Comparison of ENCODE assay signal across 16 cellular contexts in the genomic region with DNA sequence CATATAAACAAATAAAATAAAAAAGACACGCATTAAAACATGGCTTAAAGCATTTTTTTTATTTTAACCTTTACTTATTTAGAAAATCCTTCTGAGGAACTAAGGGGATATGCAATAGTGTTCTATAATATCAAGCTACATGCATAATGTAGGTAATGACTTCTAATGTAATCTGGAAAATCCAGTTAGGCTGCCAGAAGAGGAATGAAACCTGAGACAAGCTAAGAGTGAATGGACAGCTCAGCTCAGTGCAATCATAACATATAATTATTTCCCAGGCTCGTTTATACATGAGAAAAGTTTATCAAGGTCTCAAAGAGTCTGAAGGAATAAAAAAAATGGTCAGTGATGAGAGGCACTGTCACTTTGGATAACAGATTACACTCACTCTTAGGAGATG.
DNase-seq lines count a peak whose midpoint lies in the region; ATAC-seq and TF ChIP-seq lines count a peak whose summit lies in the region.
"Had no signal": no experiment of that assay in that cellular context is flagged by ENCODE, and none has a peak within 500 bp of the region (broad histone marks: within the 10 kb centered on the region; RNA-seq: fewer than 3 reads in every experiment).

No MANE protein-coding gene starts in this region.

- TF ChIP-seq EP300 in Ishikawa (IDR thresholded peaks at IDR 0.05; ENCODE audit: borderline replicate concordance): no peak
- no peak for TF ChIP-seq EP300 in suprapubic skin (IDR thresholded peaks at IDR 0.05)

- H3K27me3 ChIP-seq in trophoblast cell (ENCODE audit: insufficient read depth, low read length) (no peaks in the 10 kb centered on the region), right lobe of liver (no peaks in the 10 kb centered on the region), suprapubic skin (no peaks in the 10 kb centered on the region)
- H3K27me3 ChIP-seq: BLaER1 treated with 17β-estradiol and CSF1 and Interleukin-3, amounts not matched to agents 10 nM and 100 nM had no signal

- H3K9ac ChIP-seq in trophoblast cell (ENCODE audit: low read length): no peak overlapping the region
- H3K9ac ChIP-seq: BLaER1 treated with 17β-estradiol and CSF1 and Interleukin-3, amounts not matched to agents 10 nM and 100 nM had no signal

- no peak for ATAC-seq in right lobe of liver
- ATAC-seq: GM23338, HCT116 had no signal

- H3K36me3 ChIP-seq in trophoblast cell (ENCODE audit: control insufficient read depth in 1 of 2, insufficient read depth in 2 of 2, low read length in 2 of 2) (no peaks in the 10 kb centered on the region), right lobe of liver (no peaks in the 10 kb centered on the region), suprapubic skin (no peaks in the 10 kb centered on the region)
- H3K36me3 ChIP-seq: BLaER1 treated with 17β-estradiol and CSF1 and Interleukin-3, amounts not matched to agents 10 nM and 100 nM had no signal

- no peak overlapping the region for H2BK12ac ChIP-seq in trophoblast cell (ENCODE audit: low read length)

- H3K9me3 ChIP-seq in trophoblast cell (ENCODE audit: insufficient read depth, low read depth, low read length): no peaks in the 10 kb centered on the region
- no peaks in the 10 kb centered on the region for H3K9me3 ChIP-seq in right lobe of liver
- H3K9me3 ChIP-seq in suprapubic skin: no peaks in the 10 kb centered on the region
- H3K9me3 ChIP-seq: BLaER1 treated with 17β-estradiol and CSF1 and Interleukin-3, amounts not matched to agents 10 nM and 100 nM had no signal

- TF ChIP-seq CTCF in right lobe of liver (IDR thresholded peaks at IDR 0.05) (no peak), suprapubic skin (IDR thresholded peaks at IDR 0.05) (no peak)

- no peak overlapping the region for H3K4me3 ChIP-seq in trophoblast cell (ENCODE audit: low read depth, low read length)
- H3K4me3 ChIP-seq in right lobe of liver: no peak overlapping the region
- no peak overlapping the region for H3K4me3 ChIP-seq in suprapubic skin
- H3K4me3 ChIP-seq: BLaER1 treated with 17β-estradiol and CSF1 and Interleukin-3, amounts not matched to agents 10 nM and 100 nM; GM23338 had no signal

- no peak overlapping the region for H3K23ac ChIP-seq in trophoblast cell (ENCODE audit: low read length)

- H3K4me1 ChIP-seq in trophoblast cell (ENCODE audit: control insufficient read depth in 1 of 2, insufficient read depth in 2 of 2, low read length in 2 of 2) (peaks cover 0 to 1% of the 10 kb centered on the region in 2 experiments), right lobe of liver (no peaks in the 10 kb centered on the region), suprapubic skin (no peaks in the 10 kb centered on the region)
- H3K4me1 ChIP-seq: BLaER1 treated with 17β-estradiol and CSF1 and Interleukin-3, amounts not matched to agents 10 nM and 100 nM had no signal

- H4K8ac ChIP-seq in trophoblast cell (ENCODE audit: low read depth, low read length): no peak overlapping the region

- H2AK5ac ChIP-seq in trophoblast cell (ENCODE audit: low read length): no peak overlapping the region

- no peak overlapping the region for H3K4ac ChIP-seq in trophoblast cell (ENCODE audit: low read depth, low read length)

- H2AFZ ChIP-seq in trophoblast cell (ENCODE audit: insufficient read depth, low read length, poor library complexity): no peak overlapping the region
- H2AFZ ChIP-seq: GM23338 had no signal

- DNase-seq in NCI-H526 (lab: John Stamatoyannopoulos, UW) (peak; percentile 14 to 23), NCI-H526 treated with DMSO at 0.1 percent for 48 hours (lab: John Stamatoyannopoulos, UW) (no peak), NCI-H748 (lab: John Stamatoyannopoulos, UW; ENCODE audit: unreplicated experiment) (peak; percentile 54), trophoblast cell (no peak), right lobe of liver (no peak), suprapubic skin (ENCODE audit: low spot score in 2 of 2) (no peak)
- no peak for DNase-seq in activated CD4-positive, alpha-beta T cell treated with anti-CD3 and anti-CD28 coated beads, Interleukin-2, amount 50 U/mL, for 1 hour
- DNase-seq: DMS 273 treated with DMSO at 0.1 percent for 48 hours; KBM-7; NK-92 treated with Interleukin-12 subunit alpha and Interleukin-12 subunit beta, amount 100 ng/mL, for 24 hours; OCI-M1; T-helper 1 cell had no signal

- intact Hi-C loops in right lobe of liver (cut with DNase I): no loop called here

- H3K4me2 ChIP-seq in trophoblast cell (ENCODE audit: low read length): peak overlapping the region; percentile 20
- H3K4me2 ChIP-seq: BLaER1 treated with 17β-estradiol and CSF1 and Interleukin-3, amounts not matched to agents 10 nM and 100 nM; GM23338 had no signal

- TF ChIP-seq POLR2A in right lobe of liver (IDR thresholded peaks at IDR 0.05) (no peak), suprapubic skin (IDR thresholded peaks at IDR 0.05) (no peak)

- H2BK120ac ChIP-seq in trophoblast cell (ENCODE audit: insufficient read depth, low read length, poor library complexity): no peak overlapping the region

- WGBS in trophoblast cell (ENCODE audit: extremely low coverage, insufficient coverage, insufficient read length): no CpG with 5 or more reads among the region's 2 CpGs
- 17% methylated on average over 2 of the region's 2 CpGs for WGBS in right lobe of liver (ENCODE audit: insufficient coverage, low coverage, low lambda C conversion rate, missing lambda C conversion rate)
- 37% methylated on average over 2 of the region's 2 CpGs for WGBS in suprapubic skin

- no peak for TF ChIP-seq RAD21 in Ishikawa (IDR thresholded peaks at IDR 0.05; ENCODE audit: low read depth)

- no peaks in the 10 kb centered on the region for H3K79me2 ChIP-seq in trophoblast cell (ENCODE audit: control insufficient read depth, insufficient read depth, low read length, poor library complexity)

- no peak overlapping the region for H4K12ac ChIP-seq in trophoblast cell (ENCODE audit: low read depth, low read length)

- no peak overlapping the region for H3K14ac ChIP-seq in trophoblast cell (ENCODE audit: low read length)

- no peak overlapping the region for H4K91ac ChIP-seq in trophoblast cell (ENCODE audit: low read depth, low read length)

- H3K27ac ChIP-seq in trophoblast cell (ENCODE audit: low read depth, low read length): no peak overlapping the region
- no peak overlapping the region for H3K27ac ChIP-seq in right lobe of liver
- H3K27ac ChIP-seq in suprapubic skin: no peak overlapping the region
- H3K27ac ChIP-seq: BLaER1 treated with 17β-estradiol and CSF1 and Interleukin-3, amounts not matched to agents 10 nM and 100 nM had no signal

- no peaks in the 10 kb centered on the region for H3K79me1 ChIP-seq in trophoblast cell (ENCODE audit: low read length)

- H2BK5ac ChIP-seq in trophoblast cell (ENCODE audit: low read depth, low read length, poor library complexity): no peak overlapping the region

- H3K18ac ChIP-seq in trophoblast cell (ENCODE audit: low read length): no peak overlapping the region

TF ChIP-seq in Ishikawa, 13 proteins besides CTCF, POLR2A, EP300 and RAD21:
- TF ChIP-seq, protein P1, sequence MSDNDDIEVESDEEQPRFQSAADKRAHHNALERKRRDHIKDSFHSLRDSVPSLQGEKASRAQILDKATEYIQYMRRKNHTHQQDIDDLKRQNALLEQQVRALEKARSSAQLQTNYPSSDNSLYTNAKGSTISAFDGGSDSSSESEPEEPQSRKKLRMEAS (IDR thresholded peaks at IDR 0.05): no peak
- TF ChIP-seq ZBTB7A (IDR thresholded peaks at IDR 0.05; ENCODE audit: low read depth): no peak
- TF ChIP-seq CEBPB (IDR thresholded peaks at IDR 0.05): 0 out of 2 replicates have a peak, but pooled peaks have one; percentile 5
- no peak for TF ChIP-seq TCF12 (IDR thresholded peaks at IDR 0.05; ENCODE audit: low read depth)
- TF ChIP-seq NFIC (IDR thresholded peaks at IDR 0.05): peak; percentile 16; the same call in 1 of the 2 replicates
- TF ChIP-seq YY1 (IDR thresholded peaks at IDR 0.05; ENCODE audit: low read depth): no peak

Comparison
In these comparisons a context has a peak if more than half of its experiments do, and no peak if none do; other contexts are left out.
1. DNase-seq: peak in NCI-H526 (2 of 2) and NCI-H748 (single experiment); none in NCI-H526 treated with DMSO at 0.1 percent for 48 hours (single experiment), trophoblast cell (0 of 2), right lobe of liver (0 of 3), suprapubic skin (0 of 2) and activated CD4-positive, alpha-beta T cell treated with anti-CD3 and anti-CD28 coated beads, Interleukin-2, amount 50 U/mL, for 1 hour (single experiment).